ENCODE assay signal across 8 cellular contexts in the genomic region with DNA sequence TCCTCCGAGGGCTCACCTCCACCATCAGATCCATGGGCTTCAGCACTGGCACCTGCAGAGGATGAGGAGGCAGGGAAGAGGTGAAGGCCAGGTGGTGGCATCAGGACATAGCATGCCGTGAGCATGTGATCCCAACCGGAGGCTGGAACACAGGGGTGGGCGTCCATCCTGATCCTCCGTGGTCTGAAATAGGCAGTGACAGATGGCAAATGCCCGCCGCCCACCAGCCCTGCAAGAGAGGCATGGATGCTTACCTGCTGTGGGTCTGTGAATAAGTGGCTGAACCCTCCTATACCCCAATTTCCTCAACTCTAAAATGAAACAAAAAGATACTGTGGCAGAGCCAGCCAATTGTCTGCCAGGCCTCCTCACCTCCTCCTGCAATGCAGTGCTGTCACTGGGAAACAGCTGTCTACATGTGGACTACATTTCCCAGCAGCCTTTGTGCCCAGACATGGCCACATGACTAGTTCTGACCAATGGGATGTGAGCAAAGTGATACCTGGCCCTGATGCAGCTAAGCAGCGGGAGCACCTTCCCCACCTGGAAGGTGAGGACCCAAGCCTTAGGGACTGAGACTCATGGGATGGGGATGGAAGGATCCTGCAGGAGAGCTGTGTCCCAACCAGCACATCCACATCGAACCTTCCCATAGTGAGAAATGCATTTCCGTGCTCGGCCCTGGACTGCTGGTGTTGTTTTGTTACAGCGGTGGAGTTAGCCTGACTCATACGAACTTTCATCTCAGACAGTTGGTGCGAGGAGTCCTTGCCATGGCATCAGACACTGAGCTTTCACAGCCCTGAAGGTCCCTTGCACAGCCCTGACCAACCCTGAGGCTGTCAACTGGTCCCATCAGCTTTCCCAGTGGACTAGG.
A peak's percentile ranks its signal among the peaks of the same experiment; 100 is the strongest.
DNase-seq lines count a peak whose midpoint lies in the region; ATAC-seq and TF ChIP-seq lines count a peak whose summit lies in the region.

No MANE protein-coding gene starts in this region.

- H3K9ac ChIP-seq in adipocyte (ENCODE audit: low read length), result no peak overlapping the region

- no peaks in the 10 kb centered on the region for H3K4me1 ChIP-seq in adipocyte (ENCODE audit: control insufficient read depth, insufficient read depth, low read length)
- no peaks in the 10 kb centered on the region for H3K4me1 ChIP-seq in thyroid gland

- H3K9me3 ChIP-seq in adipocyte (ENCODE audit: control insufficient read depth, low read length) (no peaks in the 10 kb centered on the region), thyroid gland (no peaks in the 10 kb centered on the region)

- H3K27me3 ChIP-seq in adipocyte (replicated peaks; ENCODE audit: control insufficient read depth, insufficient read depth, low read length), result peaks cover 51% of the 10 kb centered on the region
- no peaks in the 10 kb centered on the region for H3K27me3 ChIP-seq in thyroid gland

- WGBS in thyroid gland, 2 donors, result 81 to 91% methylated on average over 12 to 13 of the region's 14 CpGs

- TF ChIP-seq CTCF in thyroid gland (IDR thresholded peaks at IDR 0.05), result no peak

- no peaks in the 10 kb centered on the region for H3K36me3 ChIP-seq in adipocyte (ENCODE audit: control insufficient read depth, insufficient read depth, low read length, severe bottlenecking)
- H3K36me3 ChIP-seq in thyroid gland, result no peaks in the 10 kb centered on the region

- TF ChIP-seq POLR2A in thyroid gland (IDR thresholded peaks at IDR 0.05), result no peak

- peak; percentile 18 for DNase-seq in DMS153 (lab: John Stamatoyannopoulos, UW)
- DNase-seq in DMS153 treated with DMSO at 0.1 percent for 48 hours (lab: John Stamatoyannopoulos, UW; ENCODE audit: unreplicated experiment), result no peak
- peak; percentile 13 for DNase-seq in NCI-H1105 (lab: John Stamatoyannopoulos, UW)
- peak; percentile 13 for DNase-seq in adipocyte (ENCODE audit: low read depth)
- no peak for DNase-seq in left lobe of liver (ENCODE audit: low spot score)
- no peak for DNase-seq in thyroid gland

- no peak overlapping the region for H3K27ac ChIP-seq in thyroid gland

- ATAC-seq in GM19438 (IDR thresholded peaks at IDR 0.05; ENCODE audit: low read depth, unreplicated experiment) (peak; percentile 68), left lobe of liver (peak; percentile 74), GM21825 (IDR thresholded peaks at IDR 0.05; ENCODE audit: unreplicated experiment) (no peak)

- intact Hi-C loops in thyroid gland (cut with DNase I), result no loop called here

- H3K4me3 ChIP-seq in adipocyte (ENCODE audit: low read length) (no peak overlapping the region), thyroid gland (replicated peaks in 1 of 3) (no peak overlapping the region)

Comparison
In these comparisons a context has a peak if more than half of its experiments do, and no peak if none do; other contexts are left out.
1. DNase-seq: peak in DMS153 (single experiment), NCI-H1105 (single experiment) and adipocyte (single experiment); none in DMS153 treated with DMSO at 0.1 percent for 48 hours (single experiment), left lobe of liver (single experiment) and thyroid gland (0 of 2).